In genomic region chr9:137545123-137545522, GRCh38 we compare ENCODE assay signal across 13 cellular contexts.
DNase-seq lines count a peak whose midpoint lies in the region.
"Had no signal": no experiment of that assay in that cellular context is flagged by ENCODE, and none has a peak within 500 bp of the region (broad histone marks: within the 10 kb centered on the region; RNA-seq: fewer than 3 reads in every experiment).

No MANE protein-coding gene starts in this region.

- peak overlapping the region; percentile 53 for H3K9ac ChIP-seq in BLaER1
- peak overlapping the region; percentile 75 for H3K9ac ChIP-seq in adipocyte (ENCODE audit: low read length)

- H3K4me3 ChIP-seq in BLaER1, result no peak overlapping the region; the same call in 1 of the 2 replicates
- peak overlapping the region; percentile 65 for H3K4me3 ChIP-seq in adipocyte (ENCODE audit: low read length)
- no peak overlapping the region for H3K4me3 ChIP-seq in skin epidermis

- H3K36me3 ChIP-seq in BLaER1 (peaks cover 15% of the 10 kb centered on the region; the same call in 1 of the 2 replicates), adipocyte (ENCODE audit: control insufficient read depth, insufficient read depth, low read length, severe bottlenecking) (peaks cover 7% of the 10 kb centered on the region)

- H3K27ac ChIP-seq in BLaER1, result peak overlapping the region; percentile 66
- peak overlapping the region in 16 of 21 experiments; percentile 4 to 76 (median 42) for H3K27ac ChIP-seq in skin epidermis
- H3K27ac ChIP-seq: epithelial cell of prostate had no signal

- H3K9me3 ChIP-seq in BLaER1 (no peaks in the 10 kb centered on the region; the same call in 1 of the 2 replicates), adipocyte (ENCODE audit: control insufficient read depth, low read length) (no peaks in the 10 kb centered on the region)

- H3K27me3 ChIP-seq in BLaER1 (no peaks in the 10 kb centered on the region), adipocyte (replicated peaks; ENCODE audit: control insufficient read depth, insufficient read depth, low read length) (no peaks in the 10 kb centered on the region)

- DNase-seq in adipocyte (ENCODE audit: low read depth) (no peak), hepatic stellate cell (ENCODE audit: low spot score) (peak; percentile 35), SKM-1 (lab: John Stamatoyannopoulos, UW; ENCODE audit: unreplicated experiment) (no peak), NCI-H128 (lab: John Stamatoyannopoulos, UW; ENCODE audit: unreplicated experiment) (no peak), EL (no peak)
- no peak for DNase-seq in activated CD4-positive, CD25-positive, alpha-beta regulatory T cell (lab: John Stamatoyannopoulos, UW)
- DNase-seq: activated CD4-positive, alpha-beta T cell treated with anti-CD3 and anti-CD28 coated beads for 1 hour; activated CD8-positive, alpha-beta memory T cell treated with anti-CD3 and anti-CD28 coated beads, Interleukin-2, amount 10 ng/mL, durations not matched to agents 7 days and 5 days; cortex of kidney; NCI-H1694 treated with DMSO at 0.1 percent for 48 hours had no signal

- H4K20me1 ChIP-seq in BLaER1, result no peaks in the 10 kb centered on the region

- H3K4me1 ChIP-seq in BLaER1, result peaks cover 100% of the 10 kb centered on the region
- peaks cover 60% of the 10 kb centered on the region for H3K4me1 ChIP-seq in adipocyte (ENCODE audit: control insufficient read depth, insufficient read depth, low read length)

- H3K4me2 ChIP-seq in BLaER1, result peak overlapping the region; percentile 85
